Comparison of ENCODE assay signal across 8 cellular contexts in genomic region chr18:59996370-59996966, GRCh38.
DNase-seq lines count a peak whose midpoint lies in the region; ATAC-seq and TF ChIP-seq lines count a peak whose summit lies in the region.

No MANE protein-coding gene starts in this region.

- H3K27me3 ChIP-seq in OCI-LY1 (ENCODE audit: insufficient read depth, low read length) (no peaks in the 10 kb centered on the region), prostate gland (replicated peaks; ENCODE audit: insufficient read depth) (no peaks in the 10 kb centered on the region)

- intact Hi-C loops in prostate gland (cut with DNase I) = no loop called here

- peak; percentile 67 for ATAC-seq in GM19452 (IDR thresholded peaks at IDR 0.05; ENCODE audit: unreplicated experiment)
- no peak for ATAC-seq in HG03135 (IDR thresholded peaks at IDR 0.05; ENCODE audit: unreplicated experiment)
- ATAC-seq in HG03025 (IDR thresholded peaks at IDR 0.05; ENCODE audit: low FRiP score, unreplicated experiment) = no peak

- 16% methylated on average over 5 of the region's 5 CpGs for whole genome bisulfite sequencing in prostate gland

- no peak overlapping the region for H3K27ac ChIP-seq in OCI-LY1 (ENCODE audit: low read depth, low read length, poor library complexity, severe bottlenecking)
- H3K27ac ChIP-seq in prostate gland = no peak overlapping the region

- H4K20me1 ChIP-seq in OCI-LY1 (ENCODE audit: insufficient read depth, low read length) = no peaks in the 10 kb centered on the region

- H3K4me3 ChIP-seq in OCI-LY1 (ENCODE audit: low read depth, low read length, poor library complexity, severe bottlenecking) (no peak overlapping the region), epithelial cell of proximal tubule (ENCODE audit: low read depth, low read length) (no peak overlapping the region), prostate gland (no peak overlapping the region)

- no peak for TF ChIP-seq POLR2A in prostate gland (IDR thresholded peaks at IDR 0.05)

- no peak overlapping the region for H2AFZ ChIP-seq in OCI-LY1 (ENCODE audit: low read length)

- no peak overlapping the region for H3K4me2 ChIP-seq in OCI-LY1 (ENCODE audit: low read length)

- H3K36me3 ChIP-seq in OCI-LY1 (ENCODE audit: insufficient read depth, low read length) (no peaks in the 10 kb centered on the region; the same call in 1 of the 2 replicates), prostate gland (no peaks in the 10 kb centered on the region)

- no peaks in the 10 kb centered on the region for H3K79me2 ChIP-seq in OCI-LY1 (ENCODE audit: insufficient read depth, low read length)

- H3F3A ChIP-seq in OCI-LY1 (ENCODE audit: insufficient read depth, low read length) = no peaks in the 10 kb centered on the region

- H3K9me2 ChIP-seq in OCI-LY1 (ENCODE audit: low read depth, low read length) = no peaks in the 10 kb centered on the region

- H3K4me1 ChIP-seq in OCI-LY1 (ENCODE audit: insufficient read depth, low read length, severe bottlenecking) = peaks cover 15% of the 10 kb centered on the region
- no peaks in the 10 kb centered on the region for H3K4me1 ChIP-seq in prostate gland (replicated peaks)

- no peaks in the 10 kb centered on the region for H3K9me3 ChIP-seq in OCI-LY1 (ENCODE audit: low read length)
- no peaks in the 10 kb centered on the region for H3K9me3 ChIP-seq in prostate gland

- TF ChIP-seq CTCF in OCI-LY1 (IDR thresholded peaks at IDR 0.05; ENCODE audit: low read length) = peak; percentile 95
- peak; percentile 94 for TF ChIP-seq CTCF in epithelial cell of proximal tubule (conservative IDR thresholded peaks at IDR 0.05; ENCODE audit: low read depth, low read length)
- TF ChIP-seq CTCF in prostate gland (IDR thresholded peaks at IDR 0.05) = peak; percentile 13 to 56 (median 30)

- peak; percentile 38 for DNase-seq in DMS153 treated with DMSO at 0.1 percent for 48 hours (lab: John Stamatoyannopoulos, UW; ENCODE audit: unreplicated experiment)
- DNase-seq in HS-27A (ENCODE audit: low read depth) = peak; percentile 23
- DNase-seq in epithelial cell of proximal tubule (ENCODE audit: low read depth) = peak; percentile 33
- DNase-seq in prostate gland (ENCODE audit: low spot score) = no peak

- H3K9ac ChIP-seq in OCI-LY1 (ENCODE audit: low read length) = no peak overlapping the region

Comparison
In these comparisons a context has a peak if more than half of its experiments do, and no peak if none do; other contexts are left out.
1. CTCF ChIP-seq: peak in every context shown above with its lines; median percentile 95 in OCI-LY1; 94 in epithelial cell of proximal tubule; 30 in prostate gland.